15 cellular contexts compared by ENCODE assay signal in genomic region chr5:91038180-91038808, GRCh38.
DNase-seq lines count a peak whose midpoint lies in the region; TF ChIP-seq lines count a peak whose summit lies in the region.
"Had no signal": no experiment of that assay in that cellular context is flagged by ENCODE, and none has a peak within 500 bp of the region (broad histone marks: within the 10 kb centered on the region; RNA-seq: fewer than 3 reads in every experiment).

No MANE protein-coding gene starts in this region.

- TF ChIP-seq RAD21 in neural cell (conservative IDR thresholded peaks at IDR 0.05), result no peak

- H3K4me3 Mint-ChIP-seq in brain, result no peak overlapping the region
- H3K4me3 Mint-ChIP-seq: activated naive CD8-positive, alpha-beta T cell treated with anti-CD3 and anti-CD28 coated beads, Interleukin-2, amount 50 U/mL, for 24 hours; activated T-cell treated with anti-CD3 and anti-CD28 coated beads, Interleukin-2, amount 50 U/mL, for 4 hours; immature natural killer cell; nephron had no signal

- DNase-seq in HAP-1 (ENCODE audit: low spot score in 2 of 2) (peak; percentile 22 to 74), NCI-H1694 treated with DMSO at 0.1 percent for 48 hours (lab: John Stamatoyannopoulos, UW) (peak; percentile 58), SKM-1 (lab: John Stamatoyannopoulos, UW; ENCODE audit: unreplicated experiment) (no peak), HUDEP-2 (lab: John Stamatoyannopoulos, UW; ENCODE audit: unreplicated experiment in 76 of 76) (no peak)
- DNase-seq in central memory CD4-positive, alpha-beta T cell, result no peak
- no peak for DNase-seq in stimulated activated CD4-positive, alpha-beta T cell treated with anti-CD3 and anti-CD28 coated beads, Interleukin-4, amount 100 ng/mL, for 24 hours
- DNase-seq: activated CD4-positive, alpha-beta T cell treated with anti-CD3 and anti-CD28 coated beads, Interleukin-2, amount 50 U/mL, for 1 hour; activated naive CD8-positive, alpha-beta T cell treated with anti-CD3 and anti-CD28 coated beads, Interleukin-2, amount 50 U/mL, for 24 hours; activated T-cell treated with anti-CD3 and anti-CD28 coated beads, Interleukin-2, amount 50 U/mL, for 4 hours; DND-41; immature natural killer cell had no signal

- peaks cover 7% of the 10 kb centered on the region for H3K36me3 Mint-ChIP-seq in brain
- H3K36me3 Mint-ChIP-seq: immature natural killer cell had no signal

- H3K36me3 ChIP-seq in HAP-1 (replicated peaks) (no peaks in the 10 kb centered on the region), neural cell (ENCODE audit: insufficient read depth, low read length) (no peaks in the 10 kb centered on the region)
- H3K36me3 ChIP-seq: SJCRH30 had no signal

- H3K27me3 Mint-ChIP-seq in brain, result no peaks in the 10 kb centered on the region

- H3K9ac ChIP-seq in neural cell (ENCODE audit: low read length), result no peak overlapping the region

- peak overlapping the region in 3 of 5 experiments; percentile 3 to 59 (median 22) for H3K27ac Mint-ChIP-seq in brain
- H3K27ac Mint-ChIP-seq: activated naive CD8-positive, alpha-beta T cell treated with anti-CD3 and anti-CD28 coated beads, Interleukin-2, amount 50 U/mL, for 24 hours; immature natural killer cell had no signal

- peak; percentile 43 for TF ChIP-seq EP300 in neural cell (conservative IDR thresholded peaks at IDR 0.05; ENCODE audit: poor library complexity, severe bottlenecking)

- TF ChIP-seq CTCF in brain (conservative IDR thresholded peaks at IDR 0.05), result no peak
- no peak for TF ChIP-seq CTCF in neural cell (IDR thresholded peaks at IDR 0.05; ENCODE audit: poor library complexity, severe bottlenecking)

- no peak overlapping the region for H3K27ac ChIP-seq in neural cell (ENCODE audit: low read length)
- H3K27ac ChIP-seq: SJCRH30 had no signal

- no peak overlapping the region for H2AFZ ChIP-seq in neural cell (ENCODE audit: low read depth, low read length)

- H3K4me3 ChIP-seq in HAP-1, result no peak overlapping the region
- H3K4me3 ChIP-seq in neural cell (ENCODE audit: low read length), result peak overlapping the region; percentile 2
- H3K4me3 ChIP-seq: SJCRH30 had no signal

- H4K20me1 ChIP-seq in neural cell (ENCODE audit: insufficient read depth), result no peaks in the 10 kb centered on the region

- H3K4me1 Mint-ChIP-seq in brain, result peaks cover 38% of the 10 kb centered on the region
- H3K4me1 Mint-ChIP-seq: activated naive CD8-positive, alpha-beta T cell treated with anti-CD3 and anti-CD28 coated beads, Interleukin-2, amount 50 U/mL, for 24 hours; immature natural killer cell had no signal

- no peaks in the 10 kb centered on the region for H3K9me2 ChIP-seq in neural cell (ENCODE audit: insufficient read depth, low read length)

- no peaks in the 10 kb centered on the region for H3F3A ChIP-seq in neural cell (ENCODE audit: insufficient read depth, low read length, poor library complexity, severe bottlenecking)

- H3K4me2 ChIP-seq in neural cell (ENCODE audit: low read length), result no peak overlapping the region

- in situ Hi-C loops in HAP-1 (cut with MboI; ENCODE audit: low sequenced_read_pairs), result no loop called here

- H3K27me3 ChIP-seq in HAP-1 (ENCODE audit: low read depth) (no peaks in the 10 kb centered on the region), neural cell (ENCODE audit: insufficient read depth, low read depth, low read length) (no peaks in the 10 kb centered on the region)
- H3K27me3 ChIP-seq: SJCRH30 had no signal

- no peaks in the 10 kb centered on the region for H3K79me2 ChIP-seq in neural cell (replicated peaks; ENCODE audit: insufficient read depth, low read length)

- H3K9me3 ChIP-seq in HAP-1 (no peaks in the 10 kb centered on the region), neural cell (ENCODE audit: low read length) (no peaks in the 10 kb centered on the region)
- H3K9me3 ChIP-seq: SJCRH30 had no signal

- peaks cover 16% of the 10 kb centered on the region for H3K4me1 ChIP-seq in HAP-1

- H3K9me3 Mint-ChIP-seq in brain, result peaks cover 0 to 5% (median 0%) of the 10 kb centered on the region in 5 experiments
- H3K9me3 Mint-ChIP-seq: activated T-cell treated with anti-CD3 and anti-CD28 coated beads, Interleukin-2, amount 50 U/mL, for 4 hours; nephron had no signal

TF ChIP-seq in neural cell, 6 proteins besides CTCF, POLR2A, EP300 and RAD21:
- TF ChIP-seq REST (IDR thresholded peaks at IDR 0.05; ENCODE audit: borderline replicate concordance) (no peak), SMC3 (conservative IDR thresholded peaks at IDR 0.05; ENCODE audit: poor library complexity) (no peak), POLR2AphosphoS5 (IDR thresholded peaks at IDR 0.05) (no peak), MXI1 (conservative IDR thresholded peaks at IDR 0.05; ENCODE audit: poor library complexity, severe bottlenecking) (no peak), TAF1 (IDR thresholded peaks at IDR 0.05; ENCODE audit: low read depth) (no peak), EZH2 (IDR thresholded peaks at IDR 0.05; ENCODE audit: borderline replicate concordance, insufficient read depth, low read length, poor library complexity, severe bottlenecking) (no peak)

Comparison
In these comparisons a context has a peak if more than half of its experiments do, and no peak if none do; other contexts are left out.
1. DNase-seq: peak in HAP-1 (2 of 2) and NCI-H1694 treated with DMSO at 0.1 percent for 48 hours (single experiment); none in central memory CD4-positive, alpha-beta T cell (single experiment), SKM-1 (single experiment), HUDEP-2 (0 of 76) and stimulated activated CD4-positive, alpha-beta T cell treated with anti-CD3 and anti-CD28 coated beads, Interleukin-4, amount 100 ng/mL, for 24 hours (single experiment).